8 cellular contexts compared by ENCODE assay signal in genomic region chr15:70950953-70951352, GRCh38.
"Had no signal": no experiment of that assay in that cellular context is flagged by ENCODE, and none has a peak within 500 bp of the region (broad histone marks: within the 10 kb centered on the region; RNA-seq: fewer than 3 reads in every experiment).

No MANE protein-coding gene starts in this region.

- H3K4me3 ChIP-seq: GM12878 had no signal

- DNase-seq: GDM1, GF-D8 had no signal

- ATAC-seq: GM12878 had no signal

- FAIRE-seq: G401.6, GM12878, GM12891, GM12892, GM18507, GM19239 had no signal
